17 cellular contexts compared by ENCODE assay signal in the genomic region with DNA sequence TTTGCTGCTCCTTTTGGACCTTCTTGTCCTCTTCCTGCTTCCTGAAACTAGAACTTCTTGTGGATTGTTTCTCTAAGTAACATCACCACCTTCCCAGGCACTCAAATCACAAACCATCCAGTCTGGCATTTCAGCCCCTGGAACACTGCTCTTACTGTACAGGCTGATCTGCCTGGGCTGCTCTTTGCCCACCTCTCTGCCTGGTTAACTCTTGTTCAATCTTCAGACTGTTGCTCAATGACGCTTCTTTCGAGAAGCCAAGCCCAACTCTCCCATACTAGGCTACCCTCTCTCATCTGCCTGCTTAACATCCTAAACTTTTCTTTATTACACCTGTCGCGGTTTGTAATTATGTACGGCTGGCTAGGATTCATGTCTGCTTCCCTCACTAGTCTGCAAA. TPM values are rescaled to one million over a fixed set of nuclear protein-coding genes. Genes with fewer than 3 reads are reported as not detected.
DNase-seq lines count a peak whose midpoint lies in the region; FAIRE-seq and TF ChIP-seq lines count a peak whose summit lies in the region.
"Had no signal": no experiment of that assay in that cellular context is flagged by ENCODE, and none has a peak within 500 bp of the region (broad histone marks: within the 10 kb centered on the region; RNA-seq: fewer than 3 reads in every experiment).

No MANE protein-coding gene starts in this region.

- no peaks in the 10 kb centered on the region for H3K27me3 Mint-ChIP-seq in Caco-2 (ENCODE audit: insufficient read depth, unreplicated experiment)
- peaks cover 12% of the 10 kb centered on the region for H3K27me3 Mint-ChIP-seq in nephron (ENCODE audit: low read depth)

- H3K9me3 ChIP-seq in Caco-2 (no peaks in the 10 kb centered on the region), kidney (ENCODE audit: control insufficient read depth in 1 of 2, low read length in 2 of 2) (no peaks in the 10 kb centered on the region), vagina (no peaks in the 10 kb centered on the region)
- H3K9me3 ChIP-seq: A549 had no signal

- H3K9me3 Mint-ChIP-seq in Caco-2 (ENCODE audit: unreplicated experiment) = no peaks in the 10 kb centered on the region
- no peaks in the 10 kb centered on the region for H3K9me3 Mint-ChIP-seq in nephron
- H3K9me3 Mint-ChIP-seq: CD8-positive, alpha-beta memory T cell had no signal

- no peak for TF ChIP-seq CTCF in C4-2B (conservative IDR thresholded peaks at IDR 0.05)
- TF ChIP-seq CTCF in Caco-2 (IDR thresholded peaks at IDR 0.05; ENCODE audit: insufficient read depth in 1 of 2, low read depth in 1 of 2, low read length in 1 of 2, severe bottlenecking in 1 of 2, unreplicated experiment in 1 of 2) = no peak
- TF ChIP-seq CTCF in kidney (IDR thresholded peaks at IDR 0.05; ENCODE audit: borderline replicate concordance, extremely low read depth, insufficient read depth) = no peak
- TF ChIP-seq CTCF in nephron (IDR thresholded peaks at IDR 0.05; ENCODE audit: unreplicated experiment in 3 of 3) = no peak
- TF ChIP-seq CTCF in vagina (IDR thresholded peaks at IDR 0.05) = no peak

- H3K36me3 Mint-ChIP-seq in Caco-2 (ENCODE audit: insufficient read depth, unreplicated experiment) (peaks cover 10% of the 10 kb centered on the region), nephron (ENCODE audit: low read depth) (no peaks in the 10 kb centered on the region)

- intact Hi-C loops in Caco-2 (cut with micrococcal nuclease; ENCODE audit: unreplicated experiment) (no loop called here), kidney (cut with DNase I) (loop anchor here (10.0 kb wide), 1 partner anchor 50 kb away; the partner anchor contains the start of genes IFT25 and LRRC42), vagina (cut with DNase I) (loop anchor here (5.0 kb wide), 1 partner anchor 53 kb away; the partner anchor contains the start of genes IFT25 and LRRC42)

- H3K4me3 ChIP-seq in Caco-2 (ENCODE audit: low read depth, low read length) (peak overlapping the region; percentile 22), kidney (ENCODE audit: low read length in 2 of 2) (peak overlapping the region; percentile 85 to 86), vagina (no peak overlapping the region)
- H3K4me3 ChIP-seq: A549, GM23248 had no signal

- POLR2A ChIA-PET in Caco-2 (lab: Charles Lee) = interaction anchor here (1.1 kb wide), 1 partner anchor 51 kb away, joined by 8 read pairs; the partner anchor contains the start of genes IFT25 and LRRC42

- H3K4me3 Mint-ChIP-seq in Caco-2 (ENCODE audit: unreplicated experiment) = peak overlapping the region; percentile 66
- peak overlapping the region in 2 of 3 experiments; percentile 7 to 40 for H3K4me3 Mint-ChIP-seq in nephron

- peak overlapping the region; percentile 54; the same call in 1 of the 2 replicates for H3K27ac ChIP-seq in C4-2B
- H3K27ac ChIP-seq in kidney (ENCODE audit: low read depth in 2 of 2, low read length in 2 of 2) = peak overlapping the region; percentile 61 to 63
- H3K27ac ChIP-seq in vagina = no peak overlapping the region
- H3K27ac ChIP-seq: A549, GM23248, HL-60 had no signal

- no peaks in the 10 kb centered on the region for H3K27me3 ChIP-seq in Caco-2 (replicated peaks; ENCODE audit: control insufficient read depth, insufficient read depth, low read length)
- H3K27me3 ChIP-seq in vagina = no peaks in the 10 kb centered on the region

- H3K27ac Mint-ChIP-seq in Caco-2 (ENCODE audit: unreplicated experiment) = peak overlapping the region; percentile 71
- H3K27ac Mint-ChIP-seq in nephron = peak overlapping the region in 1 of 3 experiments; percentile 22

- H3K4me1 ChIP-seq in Caco-2 (peaks cover 24% of the 10 kb centered on the region), kidney (ENCODE audit: control insufficient read depth in 1 of 2, insufficient read depth in 1 of 2, low read depth in 1 of 2, low read length in 2 of 2) (peaks cover 7 to 11% of the 10 kb centered on the region in 2 donors), vagina (peaks cover 41% of the 10 kb centered on the region)

- CTCF ChIA-PET in Caco-2 (lab: Charles Lee) = interaction anchor here (0.9 kb wide), 1 partner anchor 51 kb away, joined by 4 read pairs; the partner anchor contains the start of gene IFT25

- DNase-seq in Caco-2 (no peak), kidney (no peak), vagina (ENCODE audit: extremely low spot score in 2 of 2) (no peak), EL (no peak)
- DNase-seq in activated CD4-positive, CD25-positive, alpha-beta regulatory T cell treated with anti-CD3 and anti-CD28 coated beads, Interleukin-2, amount 50 U/mL, for 72 hours = no peak
- DNase-seq: CD8-positive, alpha-beta memory T cell had no signal

- TF ChIP-seq POLR2A in vagina (IDR thresholded peaks at IDR 0.05) = no peak

- H3K4me1 Mint-ChIP-seq in Caco-2 (ENCODE audit: low read depth, unreplicated experiment) (peaks cover 21% of the 10 kb centered on the region), nephron (peaks cover 45% of the 10 kb centered on the region)

- no peaks in the 10 kb centered on the region for H3K36me3 ChIP-seq in Caco-2 (ENCODE audit: control insufficient read depth, insufficient read depth, low read length)
- no peaks in the 10 kb centered on the region for H3K36me3 ChIP-seq in kidney (ENCODE audit: control insufficient read depth in 1 of 2, insufficient read depth in 2 of 2, low read length in 2 of 2)
- no peaks in the 10 kb centered on the region for H3K36me3 ChIP-seq in vagina

- peak overlapping the region in 1 of 2 donors; percentile 81 for H3K9ac ChIP-seq in kidney (ENCODE audit: low read length in 2 of 2)
- H3K9ac ChIP-seq: GM23248 had no signal

- BruUV-seq in Caco-2 (replicated peaks; lab: Mats Ljungman, UMichigan) = no TSS peak

- FAIRE-seq in kidney (lab: Jason Lieb, UNC) = no peak
- FAIRE-seq: A549, GM12891, H54 had no signal

RNA-seq across cellular contexts. Expression of gene DIO1, which starts 0.7 kb away (rescaled TPM):
- 6.8 and 7.1 TPM in 2 replicates for total RNA-seq in Caco-2 (2022)
- total RNA-seq in kidney = 2.9 TPM
- 40.6 TPM for polyA plus RNA-seq in kidney (ENCODE audit: insufficient read depth, low read depth, low replicate concordance)
- total RNA-seq in vagina = not detected
- total RNA-seq: CD8-positive, alpha-beta memory T cell; Daoy; G401; GM23248 had no signal
- polyA plus RNA-seq: AG04450; BJ; CD8-positive, alpha-beta memory T cell; GM23248 had no signal

RNA-seq across cellular contexts. Expression of gene YIPF1, which starts 5.0 kb away (rescaled TPM):
- total RNA-seq in Caco-2 (2022) (16.6 and 17.2 TPM in 2 replicates), kidney (33.3 TPM), vagina (22.1 TPM)
- polyA plus RNA-seq in kidney (ENCODE audit: insufficient read depth, low read depth, low replicate concordance) = 49.4 TPM

RNA-seq across cellular contexts. Expression of gene IFT25, which starts 50.9 kb away (rescaled TPM):
- 31.7 and 35.1 TPM in 2 replicates for total RNA-seq in Caco-2 (2022)
- 29.9 TPM for total RNA-seq in kidney
- polyA plus RNA-seq in kidney (ENCODE audit: insufficient read depth, low read depth, low replicate concordance) = 36.7 TPM
- 19.4 TPM for total RNA-seq in vagina

RNA-seq across cellular contexts. Expression of gene LRRC42, which starts 51.5 kb away (rescaled TPM):
- total RNA-seq in Caco-2 (2022) (38.1 and 38.9 TPM in 2 replicates), kidney (23.8 TPM), vagina (31.7 TPM)
- polyA plus RNA-seq in kidney (ENCODE audit: insufficient read depth, low read depth, low replicate concordance) = 25.6 TPM

RNA-seq across cellular contexts. Expression of gene NDC1, which starts 56.5 kb away (rescaled TPM):
- total RNA-seq in Caco-2 (2022) (28.8 and 29.6 TPM in 2 replicates), kidney (8.5 TPM), vagina (12.3 TPM)
- polyA plus RNA-seq in kidney (ENCODE audit: insufficient read depth, low read depth, low replicate concordance) = 5.6 TPM

Comparison
In these comparisons a context has a peak if more than half of its experiments do, and no peak if none do; other contexts are left out.
1. H3K4me3 ChIP-seq: peak in Caco-2 (single experiment) and kidney (2 of 2); none in vagina (0 of 2).